In genomic region chr5:83026930-83027687, GRCh38 we compare ENCODE assay signal across 11 cellular contexts. TPM values are rescaled to one million over a fixed set of nuclear protein-coding genes. Genes with fewer than 3 reads are reported as not detected.
A peak's percentile ranks its signal among the peaks of the same experiment; 100 is the strongest.
DNase-seq lines count a peak whose midpoint lies in the region; ATAC-seq, FAIRE-seq and TF ChIP-seq lines count a peak whose summit lies in the region.
"Had no signal": no experiment of that assay in that cellular context is flagged by ENCODE, and none has a peak within 500 bp of the region (broad histone marks: within the 10 kb centered on the region; RNA-seq: fewer than 3 reads in every experiment).

No MANE protein-coding gene starts in this region.

- no peaks in the 10 kb centered on the region for H3K36me3 ChIP-seq in MM.1S (replicated peaks; ENCODE audit: insufficient read depth, low read length)
- H3K36me3 ChIP-seq in keratinocyte (ENCODE audit: control insufficient read depth in 2 of 2, extremely low read depth in 1 of 2, insufficient read depth in 2 of 2, low read length in 2 of 2), result no peaks in the 10 kb centered on the region

- WGBS in lower leg skin, 2 donors, result 55 to 60% methylated on average over 4 of the region's 4 CpGs

- H3K4me3 ChIP-seq in MM.1S (ENCODE audit: low read length), result no peak overlapping the region
- no peak overlapping the region for H3K4me3 ChIP-seq in keratinocyte (ENCODE audit: control insufficient read depth in 2 of 3, extremely low read depth in 1 of 3, insufficient read depth in 2 of 3, low read depth in 1 of 3, low read length in 3 of 3)
- no peak overlapping the region for H3K4me3 ChIP-seq in lower leg skin (ENCODE audit: low read depth, poor library complexity, severe bottlenecking)

- H3K4me1 ChIP-seq in MM.1S (ENCODE audit: low read length) (peaks cover 5% of the 10 kb centered on the region), keratinocyte (ENCODE audit: control insufficient read depth, extremely low read depth, insufficient read depth, low read length) (peaks cover 3% of the 10 kb centered on the region)
- H3K4me1 ChIP-seq: parathyroid adenoma had no signal

- H2AFZ ChIP-seq in MM.1S (ENCODE audit: low read length) (no peak overlapping the region), keratinocyte (ENCODE audit: control insufficient read depth, low read length) (no peak overlapping the region)
- H2AFZ ChIP-seq: parathyroid adenoma had no signal

- intact Hi-C loops in lower leg skin (cut with DNase I; ENCODE audit: low total_unique reads), result no loop called here

- TF ChIP-seq POLR2A in lower leg skin (IDR thresholded peaks at IDR 0.05), result no peak

- H3K79me2 ChIP-seq in MM.1S (ENCODE audit: low read length), result no peaks in the 10 kb centered on the region
- no peaks in the 10 kb centered on the region for H3K79me2 ChIP-seq in keratinocyte (ENCODE audit: control insufficient read depth, insufficient read depth, low read length)
- H3K79me2 ChIP-seq: parathyroid adenoma had no signal

- H4K20me1 ChIP-seq in MM.1S (ENCODE audit: insufficient read depth, low read length) (no peaks in the 10 kb centered on the region), keratinocyte (ENCODE audit: control insufficient read depth, extremely low read depth, insufficient read depth, low read length) (no peaks in the 10 kb centered on the region)

- dilution Hi-C loops in keratinocyte (cut with MboI; ENCODE audit: extremely low pct_ligation_motif_present, low sequenced_read_pairs), result no loop called here

- no peaks in the 10 kb centered on the region for H3F3A ChIP-seq in MM.1S (ENCODE audit: insufficient read depth, low read length)

- H3K9me2 ChIP-seq in MM.1S (replicated peaks; ENCODE audit: insufficient read depth, low read length), result no peaks in the 10 kb centered on the region

- H3K4me2 ChIP-seq in MM.1S (ENCODE audit: low read depth, low read length), result peak overlapping the region; percentile 15; the same call in 1 of the 2 replicates
- H3K4me2 ChIP-seq in keratinocyte (ENCODE audit: control insufficient read depth, extremely low read depth, insufficient read depth, low read depth, low read length), result no peak overlapping the region

- H3K9ac ChIP-seq in MM.1S (ENCODE audit: low read length) (no peak overlapping the region), keratinocyte (ENCODE audit: control insufficient read depth, extremely low read depth, insufficient read depth, low read length) (no peak overlapping the region)
- H3K9ac ChIP-seq: parathyroid adenoma had no signal

- H3K9me1 ChIP-seq in keratinocyte (ENCODE audit: control insufficient read depth, extremely low read depth, insufficient read depth, low read length), result no peaks in the 10 kb centered on the region

- peak; percentile 15 for DNase-seq in MM.1S
- no peak for DNase-seq in keratinocyte (ENCODE audit: low read depth, low spot score)
- no peak for DNase-seq in kidney tubule cell (ENCODE audit: low spot score)
- no peak for DNase-seq in kidney glomerular epithelial cell (lab: John Stamatoyannopoulos, UW)
- DNase-seq in lower leg skin (ENCODE audit: low spot score in 2 of 2), result no peak
- DNase-seq: NCI-H2081 treated with DMSO at 0.1 percent for 48 hours had no signal

- H3K9me3 ChIP-seq in MM.1S (replicated peaks; ENCODE audit: insufficient read depth, low read length), result no peaks in the 10 kb centered on the region
- no peaks in the 10 kb centered on the region for H3K9me3 ChIP-seq in keratinocyte (ENCODE audit: control insufficient read depth, low read depth, low read length)

- H3K27me3 ChIP-seq in MM.1S (replicated peaks; ENCODE audit: insufficient read depth, low read length), result no peaks in the 10 kb centered on the region
- no peaks in the 10 kb centered on the region for H3K27me3 ChIP-seq in keratinocyte (ENCODE audit: control insufficient read depth, extremely low read depth, insufficient read depth, low read length)

- ATAC-seq in GM18861 (IDR thresholded peaks at IDR 0.05; ENCODE audit: unreplicated experiment) (peak; percentile 89), HG02623 (IDR thresholded peaks at IDR 0.05; ENCODE audit: unreplicated experiment) (peak; percentile 77), HG02970 (IDR thresholded peaks at IDR 0.05; ENCODE audit: low FRiP score, unreplicated experiment) (no peak)

- no peak overlapping the region for H3K27ac ChIP-seq in MM.1S (ENCODE audit: low read length)
- no peak overlapping the region for H3K27ac ChIP-seq in keratinocyte (ENCODE audit: control insufficient read depth, insufficient read depth, low read length)
- H3K27ac ChIP-seq: parathyroid adenoma had no signal

- TF ChIP-seq CTCF in MM.1S (IDR thresholded peaks at IDR 0.05; ENCODE audit: low read length) (no peak), keratinocyte (optimal IDR thresholded peaks at IDR 0.05 in 1 of 3, IDR thresholded peaks at IDR 0.05 in 1 of 3, conservative IDR thresholded peaks at IDR 0.05 in 1 of 3; ENCODE audit: extremely low read depth in 1 of 3, insufficient read depth in 2 of 3, low read length in 3 of 3) (no peak), lower leg skin (IDR thresholded peaks at IDR 0.05) (no peak)

- peak; percentile 41 for FAIRE-seq in keratinocyte (lab: Jason Lieb, UNC)
- FAIRE-seq: endometrium had no signal

RNA-seq across cellular contexts. Expression of gene TMEM167A, which starts 50.1 kb away (rescaled TPM):
- 32.7 to 97.6 TPM (median 40.1 TPM) in 3 replicates for polyA plus RNA-seq in keratinocyte
- polyA plus RNA-seq in keratinocyte (2011; ENCODE audit: low read depth), result 21.4 TPM
- polyA plus RNA-seq in keratinocyte (2011; cell fraction: cytosol; rRNA removed), result 41.2 and 102 TPM in 2 replicates
- polyA plus RNA-seq in keratinocyte (2011; cell fraction: nucleus; rRNA removed), result 21.4 and 32.8 TPM in 2 replicates
- polyA plus RNA-seq in keratinocyte (2012; ENCODE audit: low replicate concordance), result 41.2 and 57.2 TPM in 2 replicates
- 5.4 to 35.3 TPM (median 19.6 TPM) in 3 replicates for polyA minus RNA-seq in keratinocyte
- polyA minus RNA-seq in keratinocyte (2011; cell fraction: cytosol; rRNA and poly(A)+ RNA removed), result 24.4 TPM
- polyA minus RNA-seq in keratinocyte (2011; cell fraction: nucleus; rRNA and poly(A)+ RNA removed), result 14.0 and 20.8 TPM in 2 replicates
- 10 to 100 TPM; 18.8 to 32.3 (median 25.5) TPM for total RNA-seq in lower leg skin

RNA-seq across cellular contexts. Expression of gene XRCC4, which starts 50.2 kb away (rescaled TPM):
- polyA plus RNA-seq in keratinocyte, result 5.0 to 10.9 TPM (median 5.6 TPM) in 3 replicates
- 8.6 TPM for polyA plus RNA-seq in keratinocyte (2011; ENCODE audit: low read depth)
- polyA plus RNA-seq in keratinocyte (2011; cell fraction: cytosol; rRNA removed), result 4.0 and 7.3 TPM in 2 replicates
- polyA plus RNA-seq in keratinocyte (2011; cell fraction: nucleus; rRNA removed), result 5.4 and 6.0 TPM in 2 replicates
- 8.7 and 9.7 TPM in 2 replicates for polyA plus RNA-seq in keratinocyte (2012; ENCODE audit: low replicate concordance)
- 0.72 to 5.1 TPM (median 1.4 TPM) in 3 replicates for polyA minus RNA-seq in keratinocyte
- 2.1 TPM for polyA minus RNA-seq in keratinocyte (2011; cell fraction: cytosol; rRNA and poly(A)+ RNA removed)
- polyA minus RNA-seq in keratinocyte (2011; cell fraction: nucleus; rRNA and poly(A)+ RNA removed), result 4.7 and 6.1 TPM in 2 replicates
- total RNA-seq in lower leg skin, result 1 to 10 TPM; 2.0 to 7.0 (median 4.2) TPM
